Comparison of ENCODE assay signal across 12 cellular contexts in the genomic region with DNA sequence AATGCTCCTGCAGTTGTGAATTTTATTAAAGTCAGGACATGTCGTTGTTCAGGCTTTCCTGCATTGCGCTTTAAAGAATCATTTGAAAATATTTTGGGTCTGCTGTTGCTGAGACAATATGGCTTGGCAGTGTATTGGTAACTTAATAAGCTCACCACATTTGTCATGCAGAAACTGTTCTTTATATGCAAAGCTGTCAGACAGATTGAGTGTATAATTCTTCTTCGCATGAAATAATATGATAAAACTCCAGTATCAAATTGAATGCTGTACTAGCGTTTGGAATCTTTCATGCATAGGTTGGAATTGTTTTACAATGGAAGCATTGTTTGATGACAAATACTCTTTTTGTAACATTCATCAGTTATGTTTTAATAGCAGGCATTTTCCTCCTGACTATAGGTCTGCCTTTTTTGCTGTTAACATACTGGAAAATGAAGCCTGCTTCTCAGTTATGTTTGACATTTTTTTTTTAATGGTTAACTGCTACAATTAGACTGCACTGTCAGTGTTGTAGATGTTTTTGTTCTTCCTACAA. TPM values are rescaled to one million over a fixed set of nuclear protein-coding genes. Genes with fewer than 3 reads are reported as not detected.
DNase-seq lines count a peak whose midpoint lies in the region; ATAC-seq and TF ChIP-seq lines count a peak whose summit lies in the region.
"Had no signal": no experiment of that assay in that cellular context is flagged by ENCODE, and none has a peak within 500 bp of the region (broad histone marks: within the 10 kb centered on the region; RNA-seq: fewer than 3 reads in every experiment).

No MANE protein-coding gene starts in this region.

- H3K27ac Mint-ChIP-seq in activated T-helper 17 cell treated with anti-CD3 and anti-CD28 coated beads, Interleukin-2, amount 50 U/mL, for 72 hours = no peak overlapping the region
- H3K27ac Mint-ChIP-seq: T-helper 2 cell treated with Interferon-gamma antibody and Interleukin-4, amounts not matched to agents 5 μg/mL and 100 μg/mL, for 36 hours had no signal

- H3K9me3 Mint-ChIP-seq in activated T-helper 17 cell treated with anti-CD3 and anti-CD28 coated beads, Interleukin-2, amount 50 U/mL, for 72 hours = no peaks in the 10 kb centered on the region
- H3K9me3 Mint-ChIP-seq: T-helper 2 cell treated with Interferon-gamma antibody and Interleukin-4, amounts not matched to agents 5 μg/mL and 100 μg/mL, for 36 hours had no signal

- H3K4me3 ChIP-seq in BE2C (ENCODE audit: low read depth, low read length) (peak overlapping the region; percentile 31; the same call in 1 of the 2 replicates), PC-3 (ENCODE audit: low read length) (peak overlapping the region; percentile 52), esophagus muscularis mucosa (peak overlapping the region in 3 of 4 donors; percentile 44 to 49 (median 47)), rectal smooth muscle tissue (ENCODE audit: low read length) (no peak overlapping the region)
- H3K4me3 ChIP-seq: BLaER1 treated with 17β-estradiol and CSF1 and Interleukin-3, amounts not matched to agents 10 nM and 100 nM had no signal

- no peaks in the 10 kb centered on the region for H4K20me1 ChIP-seq in PC-3 (ENCODE audit: low read length)
- H4K20me1 ChIP-seq: BLaER1 treated with 17β-estradiol and CSF1 and Interleukin-3, amounts not matched to agents 10 nM and 100 nM had no signal

- no peaks in the 10 kb centered on the region for H3K36me3 Mint-ChIP-seq in activated T-helper 17 cell treated with anti-CD3 and anti-CD28 coated beads, Interleukin-2, amount 50 U/mL, for 72 hours (ENCODE audit: low read depth)

- no peaks in the 10 kb centered on the region for H3K36me3 ChIP-seq in BE2C
- no peaks in the 10 kb centered on the region for H3K36me3 ChIP-seq in PC-3 (ENCODE audit: low read depth, low read length)
- H3K36me3 ChIP-seq in esophagus muscularis mucosa = no peaks in the 10 kb centered on the region
- no peaks in the 10 kb centered on the region for H3K36me3 ChIP-seq in rectal smooth muscle tissue (ENCODE audit: control insufficient read depth, insufficient read depth, low read length)
- H3K36me3 ChIP-seq: BLaER1 treated with 17β-estradiol and CSF1 and Interleukin-3, amounts not matched to agents 10 nM and 100 nM; ovary had no signal

- H3F3A ChIP-seq in PC-3 (ENCODE audit: low read length, unreplicated experiment) = no peaks in the 10 kb centered on the region

- no peak overlapping the region for H3K4me3 Mint-ChIP-seq in activated T-helper 17 cell treated with anti-CD3 and anti-CD28 coated beads, Interleukin-2, amount 50 U/mL, for 72 hours
- H3K4me3 Mint-ChIP-seq: T-helper 2 cell treated with Interferon-gamma antibody and Interleukin-4, amounts not matched to agents 5 μg/mL and 100 μg/mL, for 36 hours had no signal

- POLR2A ChIA-PET in PC-3 (lab: Charles Lee; ENCODE audit: unreplicated experiment) = interaction anchor here (0.7 kb wide), 1 partner anchor 158 kb away, joined by 3 read pairs; no protein-coding TSS in a partner anchor

- no peaks in the 10 kb centered on the region for H3K9me3 ChIP-seq in BE2C
- H3K9me3 ChIP-seq in PC-3 (ENCODE audit: low read length) = no peaks in the 10 kb centered on the region
- no peaks in the 10 kb centered on the region for H3K9me3 ChIP-seq in esophagus muscularis mucosa
- H3K9me3 ChIP-seq: BLaER1 treated with 17β-estradiol and CSF1 and Interleukin-3, amounts not matched to agents 10 nM and 100 nM; ovary had no signal

- peak; percentile 43 for ATAC-seq in PC-3
- ATAC-seq in activated T-helper 17 cell treated with anti-CD3 and anti-CD28 coated beads, Interleukin-2, amount 50 U/mL, for 72 hours (replicated peaks) = no peak

- H3K27ac ChIP-seq in PC-3 (ENCODE audit: low read length) (peak overlapping the region; percentile 64), esophagus muscularis mucosa (replicated peaks in 1 of 4) (peak overlapping the region; percentile 73 to 86 (median 80)), rectal smooth muscle tissue (ENCODE audit: low read depth, low read length) (peak overlapping the region; percentile 86)
- H3K27ac ChIP-seq: BLaER1 treated with 17β-estradiol and CSF1 and Interleukin-3, amounts not matched to agents 10 nM and 100 nM had no signal

- intact Hi-C loops in PC-3 (cut with micrococcal nuclease) (loop anchor here (1.0 to 10.0 kb wide), 6 partner anchors 10 to 428 kb away; no protein-coding TSS in a partner anchor), esophagus muscularis mucosa (cut with DNase I) (loop anchor here (5.0 kb wide), 1 partner anchor 52 kb away; the partner anchor contains the start of gene RBMS3)

- H3K9ac ChIP-seq in PC-3 (ENCODE audit: low read length) (peak overlapping the region; percentile 51), rectal smooth muscle tissue (ENCODE audit: low read length) (no peak overlapping the region)
- H3K9ac ChIP-seq: BLaER1 treated with 17β-estradiol and CSF1 and Interleukin-3, amounts not matched to agents 10 nM and 100 nM had no signal

- H3K27me3 Mint-ChIP-seq in activated T-helper 17 cell treated with anti-CD3 and anti-CD28 coated beads, Interleukin-2, amount 50 U/mL, for 72 hours = no peaks in the 10 kb centered on the region

- 51% methylated on average over 4 of the region's 4 CpGs for WGBS in esophagus muscularis mucosa

- H3K4me2 ChIP-seq in PC-3 (ENCODE audit: low read length) = peak overlapping the region; percentile 80

- H3K27me3 ChIP-seq in BE2C = no peaks in the 10 kb centered on the region
- H3K27me3 ChIP-seq in PC-3 (ENCODE audit: low read length) = no peaks in the 10 kb centered on the region
- no peaks in the 10 kb centered on the region for H3K27me3 ChIP-seq in esophagus muscularis mucosa
- H3K27me3 ChIP-seq in rectal smooth muscle tissue (ENCODE audit: control insufficient read depth, insufficient read depth, low read length) = no peaks in the 10 kb centered on the region
- H3K27me3 ChIP-seq: BLaER1 treated with 17β-estradiol and CSF1 and Interleukin-3, amounts not matched to agents 10 nM and 100 nM; ovary had no signal

- TF ChIP-seq POLR2A in esophagus muscularis mucosa (IDR thresholded peaks at IDR 0.05; ENCODE audit: low read depth) = no peak

- TF ChIP-seq EP300 in esophagus muscularis mucosa (IDR thresholded peaks at IDR 0.05) = no peak

- H3K9me2 ChIP-seq in PC-3 (replicated peaks; ENCODE audit: low read length) = no peaks in the 10 kb centered on the region

- H3K4me1 Mint-ChIP-seq in activated T-helper 17 cell treated with anti-CD3 and anti-CD28 coated beads, Interleukin-2, amount 50 U/mL, for 72 hours = no peaks in the 10 kb centered on the region

- CTCF ChIA-PET in PC-3 (lab: Charles Lee) = interaction anchor here (0.5 kb wide), 1 partner anchor 99 kb away, joined by 3 read pairs; no protein-coding TSS in a partner anchor

- TF ChIP-seq CTCF in BE2C (IDR thresholded peaks at IDR 0.05; ENCODE audit: low read depth, low read length) (no peak), PC-3 (conservative IDR thresholded peaks at IDR 0.05; ENCODE audit: low read depth, low read length) (no peak), esophagus muscularis mucosa (IDR thresholded peaks at IDR 0.05) (no peak)

- DNase-seq in BE2C (no peak), PC-3 (peak; percentile 42), esophagus muscularis mucosa (ENCODE audit: extremely low spot score) (no peak), NCI-H2107 (lab: John Stamatoyannopoulos, UW) (no peak), NCI-H2029 (lab: John Stamatoyannopoulos, UW) (no peak), NCI-H82 treated with DMSO at 0.1 percent for 48 hours (lab: John Stamatoyannopoulos, UW; ENCODE audit: unreplicated experiment) (no peak)
- DNase-seq: OCI-M1 had no signal

- H3K79me2 ChIP-seq in PC-3 (ENCODE audit: low read length) = 0 out of 2 replicates have a peak, but pooled peaks cover 5% of the 10 kb centered on the region

- peaks cover 29% of the 10 kb centered on the region for H3K4me1 ChIP-seq in BE2C
- peaks cover 21% of the 10 kb centered on the region for H3K4me1 ChIP-seq in PC-3 (ENCODE audit: insufficient read depth, low read length)
- peaks cover 59 to 95% (median 91%) of the 10 kb centered on the region in 4 donors for H3K4me1 ChIP-seq in esophagus muscularis mucosa
- H3K4me1 ChIP-seq in rectal smooth muscle tissue (ENCODE audit: control insufficient read depth, insufficient read depth, low read length) = peaks cover 24% of the 10 kb centered on the region

- no TSS peak for BruUV-seq in PC-3 (replicated peaks; lab: Mats Ljungman, UMichigan)

- H2AFZ ChIP-seq in PC-3 (ENCODE audit: low read length) = peak overlapping the region; percentile 66

RNA-seq across cellular contexts. Expression of gene RBMS3, which starts 53.9 kb away (rescaled TPM):
- polyA plus RNA-seq in BE2C (2012; ENCODE audit: insufficient read depth, insufficient read length, low read depth) = 29.4 TPM
- total RNA-seq in PC-3 (2014; rRNA removed) = 5.4 and 13.5 TPM in 2 replicates
- 10 to 100 TPM; 53.0 to 81.5 (median 61.2) TPM for total RNA-seq in esophagus muscularis mucosa
- total RNA-seq in activated T-helper 17 cell treated with anti-CD3 and anti-CD28 coated beads, Interleukin-2, amount 50 U/mL, for 72 hours = 1 to 10 TPM in 1 of 2 donors, under 1 TPM in 1; 0.37 to 5.8 TPM
